ENCODE assay signal across 8 cellular contexts in genomic region chr1:228445524-228445866, GRCh38. TPM values are rescaled to one million over a fixed set of nuclear protein-coding genes. Genes with fewer than 3 reads are reported as not detected.
A peak's percentile ranks its signal among the peaks of the same experiment; 100 is the strongest.
DNase-seq lines count a peak whose midpoint lies in the region; ATAC-seq and TF ChIP-seq lines count a peak whose summit lies in the region.

No MANE protein-coding gene starts in this region.

- peak overlapping the region; percentile 75 to 79 for H3K4me3 Mint-ChIP-seq in effector memory CD8-positive, alpha-beta T cell

- ATAC-seq in effector memory CD8-positive, alpha-beta T cell (replicated peaks): no peak
- ATAC-seq in HG02588 (IDR thresholded peaks at IDR 0.05; ENCODE audit: unreplicated experiment): no peak

- TF ChIP-seq CTCF in BE2C (IDR thresholded peaks at IDR 0.05; ENCODE audit: low read depth, low read length): no peak
- TF ChIP-seq CTCF in neural cell (IDR thresholded peaks at IDR 0.05; ENCODE audit: poor library complexity, severe bottlenecking): no peak

- no peaks in the 10 kb centered on the region for H3K9me3 Mint-ChIP-seq in effector memory CD8-positive, alpha-beta T cell

- H3K79me2 ChIP-seq in neural cell (replicated peaks; ENCODE audit: insufficient read depth, low read length): no peaks in the 10 kb centered on the region

- peaks cover 69 to 81% of the 10 kb centered on the region in 2 donors for H3K27me3 Mint-ChIP-seq in effector memory CD8-positive, alpha-beta T cell

- H3K9me2 ChIP-seq in neural cell (ENCODE audit: insufficient read depth, low read length): no peaks in the 10 kb centered on the region

- peak overlapping the region in 1 of 2 donors; percentile 17 for H3K27ac Mint-ChIP-seq in effector memory CD8-positive, alpha-beta T cell

- in situ Hi-C loops in G401 (cut with HindIII; ENCODE audit: low sequenced_read_pairs): no loop called here

- DNase-seq in BE2C: no peak
- DNase-seq in effector memory CD8-positive, alpha-beta T cell: no peak
- no peak for DNase-seq in iPS-NIHi11 (ENCODE audit: low spot score)
- DNase-seq in G401 (ENCODE audit: low spot score): no peak
- no peak for DNase-seq in NCI-H345 treated with DMSO at 0.1 percent for 48 hours (lab: John Stamatoyannopoulos, UW; ENCODE audit: unreplicated experiment)

- H3K4me1 Mint-ChIP-seq in effector memory CD8-positive, alpha-beta T cell (ENCODE audit: low read depth in 2 of 2): peaks cover 14% of the 10 kb centered on the region in 2 donors

- peak overlapping the region; percentile 76 for H3K4me2 ChIP-seq in neural cell (ENCODE audit: low read length)

- no peak for TF ChIP-seq EP300 in neural cell (conservative IDR thresholded peaks at IDR 0.05; ENCODE audit: poor library complexity, severe bottlenecking)

- H3K36me3 Mint-ChIP-seq in effector memory CD8-positive, alpha-beta T cell (ENCODE audit: insufficient read depth): peaks cover 4% of the 10 kb centered on the region

- H3K9me3 ChIP-seq in BE2C (no peaks in the 10 kb centered on the region), HUES48 (ENCODE audit: control insufficient read depth, insufficient read depth, low read length) (no peaks in the 10 kb centered on the region), neural cell (ENCODE audit: low read length) (no peaks in the 10 kb centered on the region)

- H3K9ac ChIP-seq in HUES48 (ENCODE audit: low read depth, low read length): 0 out of 2 replicates have a peak overlapping the region, but pooled peaks have one; percentile 12
- H3K9ac ChIP-seq in neural cell (ENCODE audit: low read length): peak overlapping the region; percentile 66

- TF ChIP-seq RAD21 in neural cell (conservative IDR thresholded peaks at IDR 0.05): no peak

- H3K4me1 ChIP-seq in BE2C (peaks cover 3% of the 10 kb centered on the region; the same call in 1 of the 2 replicates), HUES48 (ENCODE audit: control insufficient read depth, insufficient read depth, low read length) (no peaks in the 10 kb centered on the region)

- no peaks in the 10 kb centered on the region for H3F3A ChIP-seq in neural cell (ENCODE audit: insufficient read depth, low read length, poor library complexity, severe bottlenecking)

- H3K27me3 ChIP-seq in BE2C: peaks cover 4% of the 10 kb centered on the region
- peaks cover 86% of the 10 kb centered on the region for H3K27me3 ChIP-seq in HUES48 (ENCODE audit: control insufficient read depth, insufficient read depth, low read length)
- H3K27me3 ChIP-seq in neural cell (ENCODE audit: insufficient read depth, low read depth, low read length): no peaks in the 10 kb centered on the region

- no peak overlapping the region for H3K27ac ChIP-seq in HUES48 (ENCODE audit: low read depth, low read length)
- peak overlapping the region; percentile 9 for H3K27ac ChIP-seq in neural cell (ENCODE audit: low read length)

- peak overlapping the region; percentile 70 for H2AFZ ChIP-seq in neural cell (ENCODE audit: low read depth, low read length)

- H4K20me1 ChIP-seq in neural cell (ENCODE audit: insufficient read depth): no peaks in the 10 kb centered on the region

- H3K36me3 ChIP-seq in BE2C (no peaks in the 10 kb centered on the region), HUES48 (ENCODE audit: control insufficient read depth, insufficient read depth, low read length) (no peaks in the 10 kb centered on the region), neural cell (ENCODE audit: insufficient read depth, low read length) (no peaks in the 10 kb centered on the region)

- H3K4me3 ChIP-seq in BE2C (ENCODE audit: low read depth, low read length) (peak overlapping the region; percentile 64), HUES48 (ENCODE audit: low read depth, low read length) (peak overlapping the region; percentile 71), neural cell (ENCODE audit: low read length) (peak overlapping the region; percentile 66)

TF ChIP-seq in neural cell, 6 proteins besides CTCF, POLR2A, EP300 and RAD21:
- TF ChIP-seq EZH2 (IDR thresholded peaks at IDR 0.05; ENCODE audit: borderline replicate concordance, insufficient read depth, low read length, poor library complexity, severe bottlenecking) (no peak), SMC3 (conservative IDR thresholded peaks at IDR 0.05; ENCODE audit: poor library complexity) (no peak), TAF1 (IDR thresholded peaks at IDR 0.05; ENCODE audit: low read depth) (no peak), MXI1 (conservative IDR thresholded peaks at IDR 0.05; ENCODE audit: poor library complexity, severe bottlenecking) (no peak), REST (IDR thresholded peaks at IDR 0.05; ENCODE audit: borderline replicate concordance) (no peak), POLR2AphosphoS5 (IDR thresholded peaks at IDR 0.05) (no peak)

RNA-seq across cellular contexts. Expression of gene TRIM17, which starts 28.8 kb away (rescaled TPM):
- 2.7 TPM for polyA plus RNA-seq in BE2C (2012; ENCODE audit: insufficient read depth, insufficient read length, low read depth)
- 0.14 TPM in 1 of 2 replicates, not detected in the other for polyA plus RNA-seq in neural cell
- 0.49 TPM in 1 of 2 replicates, not detected in the other for polyA minus RNA-seq in neural cell
- total RNA-seq in G401 (2014; rRNA removed; shearing (Covaris generic)): not detected in 2 replicates

RNA-seq across cellular contexts. Expression of gene TRIM11, which starts 38.9 kb away (rescaled TPM):
- polyA plus RNA-seq in BE2C (2012; ENCODE audit: insufficient read depth, insufficient read length, low read depth): 76.0 TPM
- polyA plus RNA-seq in neural cell: 25.1 and 28.5 TPM in 2 replicates
- polyA minus RNA-seq in neural cell: 34.5 and 38.5 TPM in 2 replicates
- 40.4 and 43.6 TPM in 2 replicates for total RNA-seq in G401 (2014; rRNA removed; shearing (Covaris generic))

RNA-seq across cellular contexts. Expression of gene RNF187, which starts 41.7 kb away (rescaled TPM):
- 649 TPM for polyA plus RNA-seq in BE2C (2012; ENCODE audit: insufficient read depth, insufficient read length, low read depth)
- polyA plus RNA-seq in neural cell: 73.6 and 83.2 TPM in 2 replicates
- 49.4 and 61.4 TPM in 2 replicates for polyA minus RNA-seq in neural cell
- 136 and 168 TPM in 2 replicates for total RNA-seq in G401 (2014; rRNA removed; shearing (Covaris generic))
